Comparison of ENCODE assay signal across 20 cellular contexts in genomic region chr1:155202198-155202597, GRCh38. TPM values are rescaled to one million over a fixed set of nuclear protein-coding genes. Genes with fewer than 3 reads are reported as not detected.
DNase-seq lines count a peak whose midpoint lies in the region; ATAC-seq, FAIRE-seq and TF ChIP-seq lines count a peak whose summit lies in the region.
"Had no signal": no experiment of that assay in that cellular context is flagged by ENCODE, and none has a peak within 500 bp of the region (broad histone marks: within the 10 kb centered on the region; RNA-seq: fewer than 3 reads in every experiment).

No MANE protein-coding gene starts in this region.

- no peak overlapping the region for H3K18ac ChIP-seq in neuronal stem cell (ENCODE audit: low read length)

- TF ChIP-seq POLR2A in K562 (conservative IDR thresholded peaks at IDR 0.05) (no peak), testis (IDR thresholded peaks at IDR 0.05) (no peak)

- H3K9ac ChIP-seq in K562 (ENCODE audit: insufficient read depth in 1 of 2, low read depth in 2 of 2, low read length in 2 of 2) (peak overlapping the region in 1 of 2 experiments; percentile 82; a peak in 2 of 4 replicates), neuronal stem cell (ENCODE audit: low read depth, low read length, poor library complexity) (no peak overlapping the region)
- H3K9ac ChIP-seq: KMS-11 had no signal

- H3K9me1 ChIP-seq in K562 (ENCODE audit: control insufficient read depth, insufficient read depth, low read length), result no peaks in the 10 kb centered on the region

- WGBS in K562 (ENCODE audit: insufficient coverage, low coverage, missing lambda C conversion rate), result 50% methylated on average over 7 of the region's 7 CpGs
- WGBS in neuronal stem cell (ENCODE audit: extremely low coverage in 2 of 2, insufficient read length in 2 of 2, insufficient replicate concordance in 1 of 2), 2 donors, result no CpG with 5 or more reads among the region's 7 CpGs
- 87 to 93% methylated on average over 7 of the region's 7 CpGs for WGBS in testis, 2 donors

- no peak overlapping the region for H4K8ac ChIP-seq in neuronal stem cell (ENCODE audit: low read depth, low read length)

- H4K91ac ChIP-seq in neuronal stem cell (ENCODE audit: low read depth, low read length, poor library complexity), result no peak overlapping the region

- no peak overlapping the region for H2BK15ac ChIP-seq in neuronal stem cell (ENCODE audit: low read length)

- intact Hi-C loops in K562 (cut with micrococcal nuclease) (no loop called here), testis (cut with DNase I; ENCODE audit: low total_unique reads) (no loop called here)
- intact Hi-C loops in CD8-positive, alpha-beta T cell (cut with DNase I, micrococcal nuclease), result no loop called here

- H4K20me1 ChIP-seq in K562 (replicated peaks; ENCODE audit: control insufficient read depth, insufficient read depth, low read length), result no peaks in the 10 kb centered on the region

- no peak overlapping the region for H3K27ac ChIP-seq in K562 (ENCODE audit: extremely low read depth, low read depth, low read length)
- peak overlapping the region; percentile 33 for H3K27ac ChIP-seq in neuronal stem cell (replicated peaks; ENCODE audit: low read length)
- no peak overlapping the region for H3K27ac ChIP-seq in CD8-positive, alpha-beta T cell (ENCODE audit: low read depth, low read length)
- no peak overlapping the region for H3K27ac ChIP-seq in testis
- H3K27ac ChIP-seq: KMS-11 had no signal

- POLR2A ChIA-PET in K562 (lab: Yijun Ruan, JAX), result interaction anchor here (0.6 to 0.7 kb wide), 2 partner anchors 42 to 435 kb away, joined by 3 read pairs; no protein-coding TSS in a partner anchor
- POLR2A ChIA-PET in CD8-positive, alpha-beta T cell (lab: Charles Lee), result no interaction called here

- CTCF ChIA-PET in K562 (lab: Yijun Ruan, JAX; ENCODE audit: low intra/inter-chr PET ratio), result no interaction called here
- CTCF ChIA-PET in CD8-positive, alpha-beta T cell (lab: Charles Lee), result interaction anchor here (1.3 to 6.9 kb wide), 6 partner anchors 9 to 49 kb away, joined by 3 to 141 read pairs (median 4); partner anchors contain the start of genes KRTCAP2 and TRIM46

- no peak overlapping the region for H2BK12ac ChIP-seq in neuronal stem cell (ENCODE audit: low read length)

- peaks cover 21% of the 10 kb centered on the region; the same call in 2 of the 3 replicates for H3K36me3 ChIP-seq in K562 (ENCODE audit: control insufficient read depth, insufficient read depth, low read length)
- H3K36me3 ChIP-seq in neuronal stem cell (replicated peaks in 1 of 2; ENCODE audit: control insufficient read depth in 2 of 2, insufficient read depth in 2 of 2, low read length in 2 of 2), result peaks cover 60 to 84% of the 10 kb centered on the region in 2 donors
- H3K36me3 ChIP-seq in CD8-positive, alpha-beta T cell (ENCODE audit: insufficient read depth, low read length), result no peaks in the 10 kb centered on the region
- no peaks in the 10 kb centered on the region for H3K36me3 ChIP-seq in testis (ENCODE audit: low read depth, missing control alignments)

- no peaks in the 10 kb centered on the region for H3K27me3 ChIP-seq in K562 (ENCODE audit: control insufficient read depth in 2 of 2, insufficient read depth in 2 of 2, low read length in 2 of 2)
- no peaks in the 10 kb centered on the region for H3K27me3 ChIP-seq in neuronal stem cell (ENCODE audit: control insufficient read depth in 3 of 3, insufficient read depth in 3 of 3, low read depth in 1 of 3, low read length in 3 of 3)
- no peaks in the 10 kb centered on the region for H3K27me3 ChIP-seq in CD8-positive, alpha-beta T cell (ENCODE audit: insufficient read depth, low read length)
- no peaks in the 10 kb centered on the region for H3K27me3 ChIP-seq in testis

- no TSS peak for BruUV-seq in K562 (replicated peaks; lab: Mats Ljungman, UMichigan)

- no peaks in the 10 kb centered on the region for H3K36me3 Mint-ChIP-seq in glutamatergic neuron (ENCODE audit: unreplicated experiment)
- no peaks in the 10 kb centered on the region for H3K36me3 Mint-ChIP-seq in CD8-positive, alpha-beta T cell

- peaks cover 5 to 17% of the 10 kb centered on the region in 2 experiments; a peak in 4 of 5 replicates for H3K4me1 ChIP-seq in K562 (replicated peaks in 1 of 2; ENCODE audit: control insufficient read depth in 2 of 2, insufficient read depth in 2 of 2, low read length in 2 of 2)
- H3K4me1 ChIP-seq in neuronal stem cell (ENCODE audit: control insufficient read depth in 2 of 2, insufficient read depth in 1 of 2, low read depth in 1 of 2, low read length in 2 of 2), result peaks cover 11 to 25% of the 10 kb centered on the region in 2 donors
- peaks cover 4% of the 10 kb centered on the region for H3K4me1 ChIP-seq in CD8-positive, alpha-beta T cell (ENCODE audit: insufficient read depth, low read length)
- peaks cover 6% of the 10 kb centered on the region for H3K4me1 ChIP-seq in testis

- no peak overlapping the region for H2AK5ac ChIP-seq in neuronal stem cell (ENCODE audit: low read depth, low read length)

- H3K4ac ChIP-seq in neuronal stem cell (ENCODE audit: low read length), result no peak overlapping the region

- H3K4me1 Mint-ChIP-seq in glutamatergic neuron (ENCODE audit: low read depth, unreplicated experiment), result peaks cover 10% of the 10 kb centered on the region
- peaks cover 5% of the 10 kb centered on the region for H3K4me1 Mint-ChIP-seq in CD8-positive, alpha-beta T cell (ENCODE audit: low read depth)

- no peak overlapping the region for H3K14ac ChIP-seq in neuronal stem cell (ENCODE audit: low read length)

- H2AFZ ChIP-seq in K562 (ENCODE audit: low read depth, low read length) (no peak overlapping the region), neuronal stem cell (ENCODE audit: low read length) (no peak overlapping the region)

- peak overlapping the region; percentile 55 for H3K27ac Mint-ChIP-seq in glutamatergic neuron (ENCODE audit: unreplicated experiment)
- H3K27ac Mint-ChIP-seq in CD8-positive, alpha-beta T cell, result no peak overlapping the region
- H3K27ac Mint-ChIP-seq: CD4-positive, alpha-beta T cell had no signal

- H3K4me2 ChIP-seq in K562 (ENCODE audit: insufficient read depth, low read length), result no peak overlapping the region
- H3K4me2 ChIP-seq in neuronal stem cell (ENCODE audit: insufficient read depth, low read length, poor library complexity, severe bottlenecking), result no peak overlapping the region
- H3K4me2 ChIP-seq: KMS-11 had no signal

- TF ChIP-seq RAD21 in K562 (CRISPR knock-in tag; conservative IDR thresholded peaks at IDR 0.05 in 1 of 2, IDR thresholded peaks at IDR 0.05 in 1 of 2), result no peak

- in situ Hi-C loops in K562 (cut with MboI), result no loop called here

- H3K27me3 Mint-ChIP-seq in glutamatergic neuron (ENCODE audit: unreplicated experiment), result peaks cover 18% of the 10 kb centered on the region
- H3K27me3 Mint-ChIP-seq in CD8-positive, alpha-beta T cell (ENCODE audit: low read depth), result no peaks in the 10 kb centered on the region
- H3K27me3 Mint-ChIP-seq: CD4-positive, alpha-beta T cell had no signal

- no peak overlapping the region for H2BK5ac ChIP-seq in neuronal stem cell (ENCODE audit: low read length)

- peaks cover 16% of the 10 kb centered on the region for H3K9me3 Mint-ChIP-seq in glutamatergic neuron (ENCODE audit: unreplicated experiment)
- no peaks in the 10 kb centered on the region for H3K9me3 Mint-ChIP-seq in CD8-positive, alpha-beta T cell
- H3K9me3 Mint-ChIP-seq: CD4-positive, alpha-beta T cell; H9; HFFc6 had no signal

- FAIRE-seq in D721Med (lab: Jason Lieb, UNC), result no peak
- FAIRE-seq in K562 (lab: Jason Lieb, UNC), result no peak
- FAIRE-seq: G401.6 had no signal

- H3K23ac ChIP-seq in neuronal stem cell (ENCODE audit: low read depth, low read length, poor library complexity), result no peak overlapping the region

- H3K4me3 Mint-ChIP-seq in glutamatergic neuron (ENCODE audit: unreplicated experiment), result no peak overlapping the region
- H3K4me3 Mint-ChIP-seq in CD8-positive, alpha-beta T cell, result no peak overlapping the region
- H3K4me3 Mint-ChIP-seq: CD4-positive, alpha-beta T cell; H9; HFFc6 had no signal

- H3K9me3 ChIP-seq in K562 (replicated peaks; ENCODE audit: control insufficient read depth, insufficient read depth, low read depth, low read length), result no peaks in the 10 kb centered on the region
- peaks cover 0 to 2% of the 10 kb centered on the region in 2 donors for H3K9me3 ChIP-seq in neuronal stem cell (replicated peaks in 1 of 2; ENCODE audit: control insufficient read depth in 2 of 2, insufficient read depth in 1 of 2, low read depth in 1 of 2, low read length in 2 of 2)
- H3K9me3 ChIP-seq in CD8-positive, alpha-beta T cell (ENCODE audit: low read length), result no peaks in the 10 kb centered on the region
- H3K9me3 ChIP-seq in testis, result no peaks in the 10 kb centered on the region

- ATAC-seq in K562, result no peak
- no peak for ATAC-seq in CD8-positive, alpha-beta T cell
- ATAC-seq: Panc1 had no signal

- TF ChIP-seq CTCF in D721Med (IDR thresholded peaks at IDR 0.05; ENCODE audit: insufficient read depth, missing control alignments), result no peak
- TF ChIP-seq CTCF in K562 (IDR thresholded peaks at IDR 0.05 in 2 of 3, conservative IDR thresholded peaks at IDR 0.05 in 1 of 3; ENCODE audit: insufficient read depth in 2 of 3, low read depth in 1 of 3, low read length in 3 of 3), result no peak
- no peak for TF ChIP-seq CTCF in glutamatergic neuron (IDR thresholded peaks at IDR 0.05; ENCODE audit: partially characterized antibody, unreplicated experiment)
- no peak for TF ChIP-seq CTCF in CD8-positive, alpha-beta T cell (IDR thresholded peaks at IDR 0.05)
- TF ChIP-seq CTCF in testis (IDR thresholded peaks at IDR 0.05), result no peak

- DNase-seq in D721Med (ENCODE audit: insufficient read length, low spot score) (peak; percentile 13), K562 (ENCODE audit: extremely low read depth in 1 of 4, low spot score in 3 of 4) (no peak), glutamatergic neuron (no peak), neuronal stem cell (ENCODE audit: low spot score) (no peak), HPDE6-E6E7 (ENCODE audit: extremely low spot score) (no peak), testis (no peak)
- no peak for DNase-seq in CD8-positive, alpha-beta T cell
- DNase-seq: CD4-positive, alpha-beta T cell; COR-L47; H9; HFFc6; IMR-90; MM.1S; NCI-H2029; NCI-H2227 treated with DMSO at 0.1 percent for 48 hours; NCI-H526 treated with DMSO at 0.1 percent for 48 hours; SHP77 treated with DMSO at 0.1 percent for 48 hours had no signal

- H3K79me2 ChIP-seq in K562 (ENCODE audit: control insufficient read depth, insufficient read depth, low read length), result no peaks in the 10 kb centered on the region

- no peak overlapping the region for H2BK120ac ChIP-seq in neuronal stem cell (ENCODE audit: low read depth, low read length)

- H3K79me1 ChIP-seq in neuronal stem cell (ENCODE audit: low read depth, low read length), result peaks cover 14% of the 10 kb centered on the region

- TF ChIP-seq EP300 in K562 (IDR thresholded peaks at IDR 0.05; ENCODE audit: low read length), result no peak

- H3K4me3 ChIP-seq in K562 (no peak overlapping the region), neuronal stem cell (ENCODE audit: low read length in 2 of 2) (no peak overlapping the region), testis (no peak overlapping the region)
- H3K4me3 ChIP-seq in CD8-positive, alpha-beta T cell (ENCODE audit: low read depth, low read length), result no peak overlapping the region

RNA-seq across cellular contexts. Expression of gene THBS3, which starts 5.5 kb away (rescaled TPM):
- 41.1 and 69.3 TPM in 2 replicates for total RNA-seq in K562 (2011; cell fraction: chromatin; rRNA removed; ENCODE audit: low replicate concordance)
- total RNA-seq in K562 (2011; cell fraction: nucleolus; rRNA removed), result 30.0 and 35.2 TPM in 2 replicates
- total RNA-seq in K562 (2011; cell fraction: nucleoplasm; rRNA removed), result 23.9 and 24.2 TPM in 2 replicates
- total RNA-seq in K562 (2014; rRNA removed) (2.5 and 3.2 TPM in 2 replicates), K562 (2014; rRNA removed; fragmentation: Illumina TruSeq; extraction: Trizol) (2.0 and 2.4 TPM in 2 replicates), K562 (2015; rRNA removed; fragmentation: Illumina TruSeq; extraction: Trizol) (3.1 and 3.4 TPM in 2 replicates), K562 (2021) (3.3 and 5.0 TPM in 2 replicates), glutamatergic neuron (ENCODE audit: unreplicated experiment) (377 TPM), testis (10 to 100 TPM; 37.1 to 68.1 TPM)
- polyA plus RNA-seq in K562 (2011; rRNA removed) (5.8 and 6.8 TPM in 2 replicates), K562 (2014; fragmentation: Illumina TruSeq; extraction: Trizol) (2.5 and 3.2 TPM in 2 replicates), K562 (2014; fragmentation: Nextera tagmentation; extraction: Ambion mirVana) (under 1 TPM; 0.59 to 0.89 TPM), K562 (2014; rRNA removed) (6.6 and 8.3 TPM in 2 replicates), testis (ENCODE audit: insufficient read depth, low read depth, low replicate concordance) (82.9 TPM)
- polyA plus RNA-seq in K562 (2011; cell fraction: cytosol; rRNA removed), result 4.3 and 5.3 TPM in 2 replicates
- 48.2 and 56.8 TPM in 2 replicates for polyA plus RNA-seq in K562 (2011; cell fraction: nucleus; rRNA removed)
- 6.7 and 14.3 TPM in 2 replicates for polyA plus RNA-seq in K562 (2012)
- 4.6 TPM in 2 replicates for polyA minus RNA-seq in K562 (2011; rRNA and poly(A)+ RNA removed)
- polyA minus RNA-seq in K562 (2011; cell fraction: cytosol; rRNA and poly(A)+ RNA removed), result 2.0 and 2.3 TPM in 2 replicates
- 7.3 and 8.8 TPM in 2 replicates for polyA minus RNA-seq in K562 (2011; cell fraction: nucleus; rRNA and poly(A)+ RNA removed)
- polyA plus RNA-seq in neuronal stem cell (2013, experiment 1 of 2), result 25.0 TPM
- 25.1 TPM for polyA plus RNA-seq in neuronal stem cell (2013, experiment 2 of 2)
- total RNA-seq in CD8-positive, alpha-beta T cell, result 10 to 100 TPM; 18.5 to 18.8 TPM

RNA-seq across cellular contexts. Expression of gene MTX1, which starts 6.3 kb away (rescaled TPM):
- total RNA-seq in K562 (2011; cell fraction: chromatin; rRNA removed; ENCODE audit: low replicate concordance), result 16.6 and 32.2 TPM in 2 replicates
- 41.9 and 55.9 TPM in 2 replicates for total RNA-seq in K562 (2011; cell fraction: nucleolus; rRNA removed)
- 26.1 and 28.5 TPM in 2 replicates for total RNA-seq in K562 (2011; cell fraction: nucleoplasm; rRNA removed)
- total RNA-seq in K562 (2014; rRNA removed), result 98.4 and 165 TPM in 2 replicates
- total RNA-seq in K562 (2014; rRNA removed; fragmentation: Illumina TruSeq; extraction: Trizol), result 37.3 and 44.6 TPM in 2 replicates
- 65.1 and 66.9 TPM in 2 replicates for total RNA-seq in K562 (2015; rRNA removed; fragmentation: Illumina TruSeq; extraction: Trizol)
- 73.8 and 83.3 TPM in 2 replicates for total RNA-seq in K562 (2021)
- polyA plus RNA-seq in K562 (2011; rRNA removed), result 65.8 and 73.3 TPM in 2 replicates
- 102 and 177 TPM in 2 replicates for polyA plus RNA-seq in K562 (2011; cell fraction: cytosol; rRNA removed)
- polyA plus RNA-seq in K562 (2011; cell fraction: nucleus; rRNA removed), result 65.2 and 88.3 TPM in 2 replicates
- polyA plus RNA-seq in K562 (2012), result 79.8 and 86.4 TPM in 2 replicates
- polyA plus RNA-seq in K562 (2014; fragmentation: Illumina TruSeq; extraction: Trizol), result 80.0 and 88.4 TPM in 2 replicates
- polyA plus RNA-seq in K562 (2014; fragmentation: Nextera tagmentation; extraction: Ambion mirVana), result 10 to 100 TPM; 29.1 to 66.3 TPM
- polyA plus RNA-seq in K562 (2014; rRNA removed), result 83.5 and 90.5 TPM in 2 replicates
- polyA minus RNA-seq in K562 (2011; rRNA and poly(A)+ RNA removed), result 25.2 and 38.9 TPM in 2 replicates
- polyA minus RNA-seq in K562 (2011; cell fraction: cytosol; rRNA and poly(A)+ RNA removed), result 35.6 and 41.5 TPM in 2 replicates
- 26.3 and 28.4 TPM in 2 replicates for polyA minus RNA-seq in K562 (2011; cell fraction: nucleus; rRNA and poly(A)+ RNA removed)
- total RNA-seq in glutamatergic neuron (ENCODE audit: unreplicated experiment), result 26.1 TPM
- polyA plus RNA-seq in neuronal stem cell (2013, experiment 1 of 2), result 28.8 TPM
- polyA plus RNA-seq in neuronal stem cell (2013, experiment 2 of 2), result 29.5 TPM
- total RNA-seq in CD8-positive, alpha-beta T cell, result 10 to 100 TPM; 24.4 to 25.8 TPM
- total RNA-seq in testis, result 100 to 1,000 TPM in 1 of 2 donors, 10 to 100 TPM in 1; 77.1 to 118 TPM
- polyA plus RNA-seq in testis (ENCODE audit: insufficient read depth, low read depth, low replicate concordance), result 161 TPM

RNA-seq across cellular contexts. Expression of gene TRIM46, which starts 28.5 kb away (rescaled TPM):
- 0.95 and 1.8 TPM in 2 replicates for total RNA-seq in K562 (2011; cell fraction: chromatin; rRNA removed; ENCODE audit: low replicate concordance)
- total RNA-seq in K562 (2011; cell fraction: nucleolus; rRNA removed), result 0.67 and 0.92 TPM in 2 replicates
- 0.66 and 1.1 TPM in 2 replicates for total RNA-seq in K562 (2011; cell fraction: nucleoplasm; rRNA removed)
- total RNA-seq in K562 (2014; rRNA removed), result 0.04 and 0.05 TPM in 2 replicates
- total RNA-seq in K562 (2014; rRNA removed; fragmentation: Illumina TruSeq; extraction: Trizol), result not detected in 2 replicates
- total RNA-seq in K562 (2015; rRNA removed; fragmentation: Illumina TruSeq; extraction: Trizol), result 0.14 TPM in 1 of 2 replicates, not detected in the other
- total RNA-seq in K562 (2021), result 0.22 and 0.60 TPM in 2 replicates
- polyA plus RNA-seq in K562 (2011; rRNA removed), result 0.08 and 0.12 TPM in 2 replicates
- 0.13 and 0.18 TPM in 2 replicates for polyA plus RNA-seq in K562 (2011; cell fraction: cytosol; rRNA removed)
- 0.59 and 0.64 TPM in 2 replicates for polyA plus RNA-seq in K562 (2011; cell fraction: nucleus; rRNA removed)
- 0.16 and 0.29 TPM in 2 replicates for polyA plus RNA-seq in K562 (2012)
- 0.15 and 0.18 TPM in 2 replicates for polyA plus RNA-seq in K562 (2014; fragmentation: Illumina TruSeq; extraction: Trizol)
- polyA plus RNA-seq in K562 (2014; fragmentation: Nextera tagmentation; extraction: Ambion mirVana), result not detected
- polyA plus RNA-seq in K562 (2014; rRNA removed), result 0.11 and 0.41 TPM in 2 replicates
- 0.09 TPM in 1 of 2 replicates, not detected in the other for polyA minus RNA-seq in K562 (2011; rRNA and poly(A)+ RNA removed)
- polyA minus RNA-seq in K562 (2011; cell fraction: cytosol; rRNA and poly(A)+ RNA removed), result not detected in 2 replicates
- polyA minus RNA-seq in K562 (2011; cell fraction: nucleus; rRNA and poly(A)+ RNA removed), result 0.13 TPM in 1 of 2 replicates, not detected in the other
- 30.4 TPM for total RNA-seq in glutamatergic neuron (ENCODE audit: unreplicated experiment)
- polyA plus RNA-seq in neuronal stem cell (2013, experiment 1 of 2), result 7.5 TPM
- 7.4 TPM for polyA plus RNA-seq in neuronal stem cell (2013, experiment 2 of 2)
- total RNA-seq in CD8-positive, alpha-beta T cell, result 1 to 10 TPM; 1.1 TPM
- 1 to 10 TPM; 3.7 to 3.9 TPM for total RNA-seq in testis
- 4.0 TPM for polyA plus RNA-seq in testis (ENCODE audit: insufficient read depth, low read depth, low replicate concordance)

RNA-seq across cellular contexts. Expression of gene KRTCAP2, which starts 29.1 kb away (rescaled TPM):
- 114 and 195 TPM in 2 replicates for total RNA-seq in K562 (2011; cell fraction: chromatin; rRNA removed; ENCODE audit: low replicate concordance)
- 338 and 376 TPM in 2 replicates for total RNA-seq in K562 (2011; cell fraction: nucleolus; rRNA removed)
- total RNA-seq in K562 (2011; cell fraction: nucleoplasm; rRNA removed), result 298 TPM in 2 replicates
- total RNA-seq in K562 (2014; rRNA removed) (211 and 255 TPM in 2 replicates), K562 (2014; rRNA removed; fragmentation: Illumina TruSeq; extraction: Trizol) (226 and 244 TPM in 2 replicates), K562 (2015; rRNA removed; fragmentation: Illumina TruSeq; extraction: Trizol) (290 and 294 TPM in 2 replicates), K562 (2021) (243 and 253 TPM in 2 replicates), glutamatergic neuron (ENCODE audit: unreplicated experiment) (108 TPM), testis (100 to 1,000 TPM; 242 to 255 TPM)
- polyA plus RNA-seq in K562 (2011; rRNA removed) (129 and 178 TPM in 2 replicates), K562 (2014; fragmentation: Illumina TruSeq; extraction: Trizol) (418 and 443 TPM in 2 replicates), K562 (2014; fragmentation: Nextera tagmentation; extraction: Ambion mirVana) (100 to 1,000 TPM; 429 to 436 TPM), K562 (2014; rRNA removed) (126 and 196 TPM in 2 replicates), testis (ENCODE audit: insufficient read depth, low read depth, low replicate concordance) (397 TPM)
- 462 and 551 TPM in 2 replicates for polyA plus RNA-seq in K562 (2011; cell fraction: cytosol; rRNA removed)
- 206 and 232 TPM in 2 replicates for polyA plus RNA-seq in K562 (2011; cell fraction: nucleus; rRNA removed)
- 327 and 494 TPM in 2 replicates for polyA plus RNA-seq in K562 (2012)
- 153 and 212 TPM in 2 replicates for polyA minus RNA-seq in K562 (2011; rRNA and poly(A)+ RNA removed)
- 167 and 266 TPM in 2 replicates for polyA minus RNA-seq in K562 (2011; cell fraction: cytosol; rRNA and poly(A)+ RNA removed)
- 51.4 and 83.0 TPM in 2 replicates for polyA minus RNA-seq in K562 (2011; cell fraction: nucleus; rRNA and poly(A)+ RNA removed)
- 210 TPM for polyA plus RNA-seq in neuronal stem cell (2013, experiment 1 of 2)
- 197 TPM for polyA plus RNA-seq in neuronal stem cell (2013, experiment 2 of 2)
- 10 to 100 TPM; 58.9 to 71.2 TPM for total RNA-seq in CD8-positive, alpha-beta T cell

RNA-seq across cellular contexts. Expression of gene ENTREP3, which starts 53.1 kb away (rescaled TPM):
- 20.6 and 45.2 TPM in 2 replicates for total RNA-seq in K562 (2011; cell fraction: chromatin; rRNA removed; ENCODE audit: low replicate concordance)
- total RNA-seq in K562 (2011; cell fraction: nucleolus; rRNA removed), result 38.6 and 38.9 TPM in 2 replicates
- total RNA-seq in K562 (2011; cell fraction: nucleoplasm; rRNA removed), result 36.1 and 52.0 TPM in 2 replicates
- total RNA-seq in K562 (2014; rRNA removed) (6.4 and 10.6 TPM in 2 replicates), K562 (2014; rRNA removed; fragmentation: Illumina TruSeq; extraction: Trizol) (1.9 and 2.0 TPM in 2 replicates), K562 (2015; rRNA removed; fragmentation: Illumina TruSeq; extraction: Trizol) (3.4 and 4.1 TPM in 2 replicates), K562 (2021) (41.8 and 43.0 TPM in 2 replicates), glutamatergic neuron (ENCODE audit: unreplicated experiment) (51.2 TPM), testis (10 to 100 TPM; 14.3 to 15.8 TPM)
- polyA plus RNA-seq in K562 (2011; rRNA removed) (5.9 and 17.5 TPM in 2 replicates), K562 (2014; fragmentation: Illumina TruSeq; extraction: Trizol) (11.8 and 21.9 TPM in 2 replicates), K562 (2014; fragmentation: Nextera tagmentation; extraction: Ambion mirVana) (1 to 10 TPM; 2.0 to 2.1 TPM), K562 (2014; rRNA removed) (15.4 and 17.7 TPM in 2 replicates), testis (ENCODE audit: insufficient read depth, low read depth, low replicate concordance) (27.9 TPM)
- 10.9 and 13.6 TPM in 2 replicates for polyA plus RNA-seq in K562 (2011; cell fraction: cytosol; rRNA removed)
- polyA plus RNA-seq in K562 (2011; cell fraction: nucleus; rRNA removed), result 30.5 and 33.5 TPM in 2 replicates
- polyA plus RNA-seq in K562 (2012), result 23.2 and 25.9 TPM in 2 replicates
- 3.8 and 3.9 TPM in 2 replicates for polyA minus RNA-seq in K562 (2011; rRNA and poly(A)+ RNA removed)
- 13.7 and 24.0 TPM in 2 replicates for polyA minus RNA-seq in K562 (2011; cell fraction: cytosol; rRNA and poly(A)+ RNA removed)
- 6.2 and 7.2 TPM in 2 replicates for polyA minus RNA-seq in K562 (2011; cell fraction: nucleus; rRNA and poly(A)+ RNA removed)
- 55.8 TPM for polyA plus RNA-seq in neuronal stem cell (2013, experiment 1 of 2)
- polyA plus RNA-seq in neuronal stem cell (2013, experiment 2 of 2), result 56.4 TPM
- total RNA-seq in CD8-positive, alpha-beta T cell, result 1 to 10 TPM; 8.1 to 8.7 TPM
